8 cellular contexts compared by ENCODE assay signal in genomic region chr22:20783844-20784723, GRCh38. TPM values are rescaled to one million over a fixed set of nuclear protein-coding genes. Genes with fewer than 3 reads are reported as not detected.
DNase-seq lines count a peak whose midpoint lies in the region; ATAC-seq and TF ChIP-seq lines count a peak whose summit lies in the region.

No MANE protein-coding gene starts in this region.

- WGBS in liver: 62% methylated on average over 14 of the region's 14 CpGs

- no peaks in the 10 kb centered on the region for H3K27me3 ChIP-seq in Loucy (ENCODE audit: insufficient read depth, low read length, poor library complexity, severe bottlenecking)
- H3K27me3 ChIP-seq in liver (ENCODE audit: control insufficient read depth in 4 of 4, insufficient read depth in 4 of 4, low read length in 3 of 4): no peaks in the 10 kb centered on the region

- H3K27ac ChIP-seq in caudate nucleus (ENCODE audit: low read depth, low read length) (peak overlapping the region; percentile 18), liver (ENCODE audit: low read depth in 1 of 2, low read length in 2 of 2) (peak overlapping the region; percentile 79 to 90)

- peaks cover 28% of the 10 kb centered on the region; the same call in 1 of the 2 replicates for H3K36me3 ChIP-seq in Loucy (ENCODE audit: insufficient read depth, low read length)
- peaks cover 0 to 40% (median 16%) of the 10 kb centered on the region in 4 donors for H3K36me3 ChIP-seq in liver (ENCODE audit: control insufficient read depth in 4 of 4, insufficient read depth in 3 of 4, low read depth in 1 of 4, low read length in 3 of 4)

- peak; percentile 74 to 78 for TF ChIP-seq RAD21 in liver (IDR thresholded peaks at IDR 0.05)

- H3K4me2 ChIP-seq in Loucy (ENCODE audit: low read depth, low read length, poor library complexity, severe bottlenecking): no peak overlapping the region

- H3K4me3 ChIP-seq in Loucy (ENCODE audit: low read length, poor library complexity, severe bottlenecking) (no peak overlapping the region), liver (ENCODE audit: low read depth in 1 of 3, low read length in 3 of 3) (no peak overlapping the region)

- H3K9ac ChIP-seq in Loucy (ENCODE audit: low read depth, low read length, poor library complexity, severe bottlenecking) (no peak overlapping the region), liver (ENCODE audit: low read depth in 1 of 2, low read length in 2 of 2) (peak overlapping the region; percentile 4 to 18)

- H3K9me3 ChIP-seq in Loucy (ENCODE audit: insufficient read depth, low read depth, low read length): no peaks in the 10 kb centered on the region
- H3K9me3 ChIP-seq in liver (ENCODE audit: control insufficient read depth in 4 of 4, low read length in 3 of 4): no peaks in the 10 kb centered on the region

- peak; percentile 57 for DNase-seq in SIG-M5 treated with dmso at 0.1 percent for 504 hours (lab: John Stamatoyannopoulos, UW; ENCODE audit: unreplicated experiment)
- DNase-seq in SIG-M5 (lab: John Stamatoyannopoulos, UW): no peak
- DNase-seq in T-helper 2 cell: peak in 3 of 5 experiments; percentile 13 to 66 (median 14)
- peak in 19 of 61 donors; percentile 6 to 78 (median 19) for DNase-seq in caudate nucleus (lab: John Stamatoyannopoulos, UW)
- DNase-seq in stimulated activated CD8-positive, alpha-beta memory T cell treated with anti-CD3 and anti-CD28 coated beads, Interleukin-7, amount 100 ng/mL, for 4 hours (ENCODE audit: low read depth in 2 of 2): peak; percentile 5 to 11

- H3F3A ChIP-seq in Loucy (ENCODE audit: low read depth): no peaks in the 10 kb centered on the region

- peak; percentile 82 for TF ChIP-seq CTCF in Loucy (conservative IDR thresholded peaks at IDR 0.05; ENCODE audit: low read length)
- peak; percentile 66 for TF ChIP-seq CTCF in liver (IDR thresholded peaks at IDR 0.05; ENCODE audit: low read depth, low read length, missing input control)

- H3K9me2 ChIP-seq in Loucy (replicated peaks; ENCODE audit: low read depth, low read length): no peaks in the 10 kb centered on the region

- H2AFZ ChIP-seq in Loucy (ENCODE audit: low read length): no peak overlapping the region

- H3K79me2 ChIP-seq in Loucy (ENCODE audit: insufficient read depth, low read length): no peaks in the 10 kb centered on the region

- no peak for ATAC-seq in GM21825 (IDR thresholded peaks at IDR 0.05; ENCODE audit: unreplicated experiment)

- H3K4me1 ChIP-seq in Loucy (ENCODE audit: insufficient read depth, low read length, poor library complexity, severe bottlenecking) (peaks cover 5% of the 10 kb centered on the region), liver (ENCODE audit: control insufficient read depth in 4 of 4, insufficient read depth in 4 of 4, low read length in 3 of 4) (peaks cover 16 to 97% (median 87%) of the 10 kb centered on the region in 4 donors)

- no peaks in the 10 kb centered on the region for H4K20me1 ChIP-seq in Loucy (ENCODE audit: insufficient read depth, low read length, poor library complexity, severe bottlenecking)

TF ChIP-seq in liver, 16 proteins besides CTCF, POLR2A, EP300 and RAD21:
- no peak for TF ChIP-seq GABPA (IDR thresholded peaks at IDR 0.05 in 1 of 2, conservative IDR thresholded peaks at IDR 0.05 in 1 of 2)
- no peak for TF ChIP-seq RXRA (IDR thresholded peaks at IDR 0.05)
TF ChIP-seq in liver: peak in this region for 0.

RNA-seq across cellular contexts. Expression of gene SERPIND1, which starts 10.2 kb away (rescaled TPM):
- 100 to 1,000 TPM; 117 to 176 TPM for total RNA-seq in liver
- 100 to 1,000 TPM; 166 to 173 TPM for polyA plus RNA-seq in liver
